ENCODE assay signal across 1 cellular context in the genomic region with DNA sequence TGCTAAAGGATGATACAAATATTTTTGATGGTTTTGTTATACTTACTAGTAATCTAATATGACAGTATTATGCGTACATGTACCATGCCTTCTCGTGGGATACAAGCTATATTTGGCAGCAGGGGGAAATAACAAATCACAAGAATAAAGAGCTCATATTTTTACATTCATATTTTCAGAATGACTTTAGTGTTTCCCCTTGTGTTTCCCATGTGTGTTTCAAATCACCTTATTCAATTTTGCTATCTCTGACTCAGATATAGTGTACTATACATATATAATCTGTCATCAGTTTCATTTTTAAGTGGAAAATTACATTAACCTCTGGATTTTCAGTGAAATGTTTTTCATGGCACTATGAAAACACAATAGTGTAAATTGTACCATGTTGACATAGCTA.
TF ChIP-seq lines count a peak whose summit lies in the region.

No MANE protein-coding gene starts in this region.

TF ChIP-seq in GM12878, 131 proteins besides CTCF, POLR2A, EP300 and RAD21 (continued from another document):
- TF ChIP-seq SIN3A (IDR thresholded peaks at IDR 0.05; ENCODE audit: low read depth, low read length) (no peak), ZNF217 (IDR thresholded peaks at IDR 0.05) (no peak), MEF2A (IDR thresholded peaks at IDR 0.05; ENCODE audit: insufficient read depth, low read depth, low read length) (peak; percentile 47; the same call in 1 of the 2 replicates), JUNB (IDR thresholded peaks at IDR 0.05) (peak; percentile 67), TBL1XR1 (IDR thresholded peaks at IDR 0.05; ENCODE audit: low read depth, low read length) (no peak), RB1 (IDR thresholded peaks at IDR 0.05; ENCODE audit: borderline replicate concordance) (no peak)
- TF ChIP-seq, protein P1, sequence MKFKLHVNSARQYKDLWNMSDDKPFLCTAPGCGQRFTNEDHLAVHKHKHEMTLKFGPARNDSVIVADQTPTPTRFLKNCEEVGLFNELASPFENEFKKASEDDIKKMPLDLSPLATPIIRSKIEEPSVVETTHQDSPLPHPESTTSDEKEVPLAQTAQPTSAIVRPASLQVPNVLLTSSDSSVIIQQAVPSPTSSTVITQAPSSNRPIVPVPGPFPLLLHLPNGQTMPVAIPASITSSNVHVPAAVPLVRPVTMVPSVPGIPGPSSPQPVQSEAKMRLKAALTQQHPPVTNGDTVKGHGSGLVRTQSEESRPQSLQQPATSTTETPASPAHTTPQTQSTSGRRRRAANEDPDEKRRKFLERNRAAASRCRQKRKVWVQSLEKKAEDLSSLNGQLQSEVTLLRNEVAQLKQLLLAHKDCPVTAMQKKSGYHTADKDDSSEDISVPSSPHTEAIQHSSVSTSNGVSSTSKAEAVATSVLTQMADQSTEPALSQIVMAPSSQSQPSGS (IDR thresholded peaks at IDR 0.05; ENCODE audit: low read length) = 0 out of 2 replicates have a peak, but pooled peaks have one; percentile 19
- TF ChIP-seq, protein P2, sequence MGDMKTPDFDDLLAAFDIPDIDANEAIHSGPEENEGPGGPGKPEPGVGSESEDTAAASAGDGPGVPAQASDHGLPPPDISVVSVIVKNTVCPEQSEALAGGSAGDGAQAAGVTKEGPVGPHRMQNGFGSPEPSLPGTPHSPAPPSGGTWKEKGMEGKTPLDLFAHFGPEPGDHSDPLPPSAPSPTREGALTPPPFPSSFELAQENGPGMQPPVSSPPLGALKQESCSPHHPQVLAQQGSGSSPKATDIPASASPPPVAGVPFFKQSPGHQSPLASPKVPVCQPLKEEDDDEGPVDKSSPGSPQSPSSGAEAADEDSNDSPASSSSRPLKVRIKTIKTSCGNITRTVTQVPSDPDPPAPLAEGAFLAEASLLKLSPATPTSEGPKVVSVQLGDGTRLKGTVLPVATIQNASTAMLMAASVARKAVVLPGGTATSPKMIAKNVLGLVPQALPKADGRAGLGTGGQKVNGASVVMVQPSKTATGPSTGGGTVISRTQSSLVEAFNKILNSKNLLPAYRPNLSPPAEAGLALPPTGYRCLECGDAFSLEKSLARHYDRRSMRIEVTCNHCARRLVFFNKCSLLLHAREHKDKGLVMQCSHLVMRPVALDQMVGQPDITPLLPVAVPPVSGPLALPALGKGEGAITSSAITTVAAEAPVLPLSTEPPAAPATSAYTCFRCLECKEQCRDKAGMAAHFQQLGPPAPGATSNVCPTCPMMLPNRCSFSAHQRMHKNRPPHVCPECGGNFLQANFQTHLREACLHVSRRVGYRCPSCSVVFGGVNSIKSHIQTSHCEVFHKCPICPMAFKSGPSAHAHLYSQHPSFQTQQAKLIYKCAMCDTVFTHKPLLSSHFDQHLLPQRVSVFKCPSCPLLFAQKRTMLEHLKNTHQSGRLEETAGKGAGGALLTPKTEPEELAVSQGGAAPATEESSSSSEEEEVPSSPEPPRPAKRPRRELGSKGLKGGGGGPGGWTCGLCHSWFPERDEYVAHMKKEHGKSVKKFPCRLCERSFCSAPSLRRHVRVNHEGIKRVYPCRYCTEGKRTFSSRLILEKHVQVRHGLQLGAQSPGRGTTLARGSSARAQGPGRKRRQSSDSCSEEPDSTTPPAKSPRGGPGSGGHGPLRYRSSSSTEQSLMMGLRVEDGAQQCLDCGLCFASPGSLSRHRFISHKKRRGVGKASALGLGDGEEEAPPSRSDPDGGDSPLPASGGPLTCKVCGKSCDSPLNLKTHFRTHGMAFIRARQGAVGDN (IDR thresholded peaks at IDR 0.05) = no peak
